28 cellular contexts compared by ENCODE assay signal in the genomic region with DNA sequence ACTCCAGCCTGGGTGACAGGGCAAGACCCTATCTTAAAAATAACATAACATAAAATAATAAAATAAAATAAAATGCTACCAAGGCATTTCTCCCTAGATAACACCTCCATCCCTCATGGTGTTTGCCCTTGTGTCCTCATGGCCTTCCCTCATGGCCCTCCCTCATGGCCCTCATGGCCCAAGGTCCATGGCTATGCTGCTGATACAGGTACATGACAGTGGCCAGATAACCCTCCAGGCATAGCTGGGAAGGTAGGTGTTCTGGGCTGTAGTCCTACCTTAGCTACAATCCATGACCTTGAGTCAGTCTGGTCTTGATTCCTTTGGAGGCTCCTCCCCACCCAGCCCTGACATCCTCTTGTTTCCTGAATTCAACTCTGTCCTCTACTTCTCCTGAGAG.
"Had no signal": no experiment of that assay in that cellular context is flagged by ENCODE, and none has a peak within 500 bp of the region (broad histone marks: within the 10 kb centered on the region; RNA-seq: fewer than 3 reads in every experiment).

No MANE protein-coding gene starts in this region.

- H3K4me3 Mint-ChIP-seq: naive thymus-derived CD4-positive, alpha-beta T cell; natural killer cell; nephron progenitor cell; neural crest cell; stimulated activated effector memory CD8-positive, alpha-beta T cell treated with anti-CD3 and anti-CD28 coated beads, Interleukin-12 subunit alpha, Interleukin-12 subunit beta, amount 100 ng/mL, for 72 hours; stimulated activated naive B cell treated with anti-CD40 and anti-IgM and Interleukin-4, amounts not matched to agents 10 μg/mL and 1 μg/mL and 100 μg/mL, for 72 hours; stimulated activated naive CD8-positive, alpha-beta T cell treated with anti-CD3 and anti-CD28 coated beads, Interleukin-15, Interleukin-2, amounts not matched to agents 100 ng/mL and 50 ng/mL, for 24 hours had no signal

- H3K4me3 ChIP-seq: pancreas, psoas muscle, right lobe of liver, sigmoid colon, stomach, thoracic aorta, thyroid gland, tibial nerve, upper lobe of left lung, vagina had no signal

- H3K27ac Mint-ChIP-seq: naive thymus-derived CD4-positive, alpha-beta T cell; natural killer cell; nephron progenitor cell; progenitor cell of endocrine pancreas; stimulated activated effector memory CD8-positive, alpha-beta T cell treated with anti-CD3 and anti-CD28 coated beads, Interleukin-12 subunit alpha, Interleukin-12 subunit beta, amount 100 ng/mL, for 72 hours; stimulated activated naive B cell treated with anti-CD40 and anti-IgM and Interleukin-4, amounts not matched to agents 10 μg/mL and 1 μg/mL and 100 μg/mL, for 72 hours; stimulated activated naive CD8-positive, alpha-beta T cell treated with anti-CD3 and anti-CD28 coated beads, Interleukin-15, Interleukin-2, amounts not matched to agents 100 ng/mL and 50 ng/mL, for 24 hours had no signal

- H3K36me3 ChIP-seq: pancreas, right lobe of liver, sigmoid colon, stomach, thoracic aorta, thyroid gland, tibial nerve, upper lobe of left lung, vagina had no signal

- ATAC-seq: naive thymus-derived CD4-positive, alpha-beta T cell; natural killer cell; pancreas; psoas muscle; right cardiac atrium; right lobe of liver; stimulated activated effector memory CD8-positive, alpha-beta T cell treated with anti-CD3 and anti-CD28 coated beads, Interleukin-12 subunit alpha, Interleukin-12 subunit beta, amount 100 ng/mL, for 72 hours; stimulated activated naive B cell treated with anti-CD40 and anti-IgM and Interleukin-4, amounts not matched to agents 10 μg/mL and 1 μg/mL and 100 μg/mL, for 72 hours had no signal

- H3K9me3 ChIP-seq: pancreas, psoas muscle, right lobe of liver, sigmoid colon, stomach, thoracic aorta, thyroid gland, tibial nerve, upper lobe of left lung, vagina had no signal

- H3K4me1 ChIP-seq: pancreas, psoas muscle, right lobe of liver, sigmoid colon, stomach, thyroid gland, upper lobe of left lung, vagina had no signal

- DNase-seq: naive thymus-derived CD4-positive, alpha-beta T cell; natural killer cell; nephron progenitor cell; occipital lobe; pancreas; posterior cingulate gyrus; psoas muscle; right cardiac atrium; right lobe of liver; sigmoid colon; small intestine; stimulated activated CD4-positive, alpha-beta T cell treated with anti-CD3 and anti-CD28 coated beads, Interleukin-15, amount 100 ng/mL, for 24 hours; stimulated activated CD4-positive, alpha-beta T cell treated with anti-CD3 and anti-CD28 coated beads, Interleukin-2, amount 100 ng/mL, for 24 hours; stimulated activated CD4-positive, alpha-beta T cell treated with anti-CD3 and anti-CD28 coated beads, Interleukin-2, amount 100 ng/mL, for 48 hours; stimulated activated CD4-positive, alpha-beta T cell treated with anti-CD3 and anti-CD28 coated beads, Interleukin-4, amount 100 ng/mL, for 24 hours; stimulated activated naive B cell treated with anti-CD40 and anti-IgM and Interleukin-4, amounts not matched to agents 10 μg/mL and 1 μg/mL and 100 μg/mL, for 72 hours; stimulated activated naive CD4-positive, alpha-beta T cell treated with Interleukin-2 at 50 U/mL for 16 hours; stomach; thyroid gland; upper lobe of left lung had no signal

- H3K36me3 Mint-ChIP-seq: naive thymus-derived CD4-positive, alpha-beta T cell; natural killer cell; stimulated activated effector memory CD8-positive, alpha-beta T cell treated with anti-CD3 and anti-CD28 coated beads, Interleukin-12 subunit alpha, Interleukin-12 subunit beta, amount 100 ng/mL, for 72 hours; stimulated activated naive B cell treated with anti-CD40 and anti-IgM and Interleukin-4, amounts not matched to agents 10 μg/mL and 1 μg/mL and 100 μg/mL, for 72 hours had no signal

- H3K27ac ChIP-seq: pancreas, psoas muscle, right lobe of liver, sigmoid colon, stomach, thoracic aorta, thyroid gland, tibial nerve, upper lobe of left lung, vagina had no signal

- H3K4me1 Mint-ChIP-seq: naive thymus-derived CD4-positive, alpha-beta T cell; natural killer cell; stimulated activated effector memory CD8-positive, alpha-beta T cell treated with anti-CD3 and anti-CD28 coated beads, Interleukin-12 subunit alpha, Interleukin-12 subunit beta, amount 100 ng/mL, for 72 hours; stimulated activated naive B cell treated with anti-CD40 and anti-IgM and Interleukin-4, amounts not matched to agents 10 μg/mL and 1 μg/mL and 100 μg/mL, for 72 hours had no signal

- H3K27me3 ChIP-seq: pancreas, right lobe of liver, sigmoid colon, thyroid gland, upper lobe of left lung, vagina had no signal

- H3K9me3 Mint-ChIP-seq: naive thymus-derived CD4-positive, alpha-beta T cell; natural killer cell; neural crest cell; stimulated activated effector memory CD8-positive, alpha-beta T cell treated with anti-CD3 and anti-CD28 coated beads, Interleukin-12 subunit alpha, Interleukin-12 subunit beta, amount 100 ng/mL, for 72 hours; stimulated activated naive B cell treated with anti-CD40 and anti-IgM and Interleukin-4, amounts not matched to agents 10 μg/mL and 1 μg/mL and 100 μg/mL, for 72 hours; stimulated activated naive CD8-positive, alpha-beta T cell treated with anti-CD3 and anti-CD28 coated beads, Interleukin-15, Interleukin-2, amounts not matched to agents 100 ng/mL and 50 ng/mL, for 24 hours had no signal

- FAIRE-seq: pancreas, small intestine, urothelium cell line had no signal

- H3K27me3 Mint-ChIP-seq: naive thymus-derived CD4-positive, alpha-beta T cell; progenitor cell of endocrine pancreas; stimulated activated naive CD8-positive, alpha-beta T cell treated with anti-CD3 and anti-CD28 coated beads, Interleukin-15, Interleukin-2, amounts not matched to agents 100 ng/mL and 50 ng/mL, for 24 hours had no signal
